ENCODE assay signal across 30 cellular contexts in genomic region chr13:33485247-33485646, GRCh38.
"Had no signal": no experiment of that assay in that cellular context is flagged by ENCODE, and none has a peak within 500 bp of the region (broad histone marks: within the 10 kb centered on the region; RNA-seq: fewer than 3 reads in every experiment).

No MANE protein-coding gene starts in this region.

- H3K36me3 ChIP-seq: adrenal gland, breast epithelium, cardiac muscle cell, colonic mucosa, esophagus squamous epithelium had no signal

- H3K27ac ChIP-seq: adrenal gland, breast epithelium, cardiac muscle cell, colonic mucosa, epithelial cell of prostate, esophagus squamous epithelium had no signal

- DNase-seq: activated CD4-positive, alpha-beta memory T cell treated with anti-CD3 and anti-CD28 coated beads for 36 hours; activated CD4-positive, alpha-beta T cell treated with anti-CD3 and anti-CD28 coated beads for 36 hours; activated CD4-positive, alpha-beta T cell treated with anti-CD3 and anti-CD28 coated beads, Interleukin-2, amount 10 ng/mL, durations not matched to agents 24 days and 14 days; activated CD4-positive, CD25-positive, alpha-beta regulatory T cell; activated CD4-positive, CD25-positive, alpha-beta regulatory T cell treated with anti-CD3 and anti-CD28 coated beads, Interleukin-2, amount 50 U/mL, for 72 hours; activated CD8-positive, alpha-beta memory T cell treated with anti-CD3 and anti-CD28 coated beads, Interleukin-2, amount 10 ng/mL, durations not matched to agents 7 days and 5 days; activated CD8-positive, alpha-beta memory T cell treated with anti-CD3 and anti-CD28 coated beads, Interleukin-2, amount 50 U/mL, for 4 hours; activated CD8-positive, alpha-beta T cell treated with anti-CD3 and anti-CD28 coated beads, Interleukin-2, amount 10 ng/mL, durations not matched to agents 7 days and 5 days; activated effector memory CD4-positive, alpha-beta T cell treated with anti-CD3 and anti-CD28 coated beads, Interleukin-2, amount 50 U/mL, for 16 hours; activated naive CD4-positive, alpha-beta T cell treated with anti-CD3 and anti-CD28 coated beads for 36 hours; activated naive CD8-positive, alpha-beta T cell treated with anti-CD3 and anti-CD28 coated beads for 36 hours; activated naive CD8-positive, alpha-beta T cell treated with anti-CD3 and anti-CD28 coated beads, Interleukin-2, amount 50 U/mL, for 24 hours; activated T-cell treated with anti-CD3 and anti-CD28 coated beads, Interleukin-2, amount 50 U/mL, for 1 hour; activated T-cell treated with anti-CD3 and anti-CD28 coated beads, Interleukin-2, amount 50 U/mL, for 48 hours; adrenal gland; amygdala; aorta; central memory CD4-positive, alpha-beta T cell; cerebellar nuclear complex; colonic mucosa; effector CD8-positive, alpha-beta T cell; esophagus squamous epithelium; foreskin melanocyte; head of caudate nucleus; T-helper 2 cell had no signal

- H3K4me3 ChIP-seq: adrenal gland, breast epithelium, cardiac muscle cell, colonic mucosa, esophagus squamous epithelium had no signal

- H3K4me1 ChIP-seq: breast epithelium, colonic mucosa, esophagus squamous epithelium had no signal

- ATAC-seq: activated CD4-positive, alpha-beta T cell treated with anti-CD3 and anti-CD28 coated beads for 36 hours; activated CD8-positive, alpha-beta memory T cell treated with anti-CD3 and anti-CD28 coated beads, Interleukin-2, amount 10 ng/mL, durations not matched to agents 7 days and 5 days; activated CD8-positive, alpha-beta T cell treated with anti-CD3 and anti-CD28 coated beads, Interleukin-2, amount 10 ng/mL, durations not matched to agents 7 days and 5 days; activated naive CD8-positive, alpha-beta T cell treated with anti-CD3 and anti-CD28 coated beads, Interleukin-2, amount 50 U/mL, for 24 hours had no signal

- H3K9me3 ChIP-seq: adrenal gland, colonic mucosa had no signal

- H3K27me3 ChIP-seq: adrenal gland, breast epithelium, cardiac muscle cell, colonic mucosa, esophagus squamous epithelium had no signal

- FAIRE-seq: endometrium, endothelial cell of umbilical vein had no signal
